Comparison of ENCODE assay signal across 18 cellular contexts in the genomic region with DNA sequence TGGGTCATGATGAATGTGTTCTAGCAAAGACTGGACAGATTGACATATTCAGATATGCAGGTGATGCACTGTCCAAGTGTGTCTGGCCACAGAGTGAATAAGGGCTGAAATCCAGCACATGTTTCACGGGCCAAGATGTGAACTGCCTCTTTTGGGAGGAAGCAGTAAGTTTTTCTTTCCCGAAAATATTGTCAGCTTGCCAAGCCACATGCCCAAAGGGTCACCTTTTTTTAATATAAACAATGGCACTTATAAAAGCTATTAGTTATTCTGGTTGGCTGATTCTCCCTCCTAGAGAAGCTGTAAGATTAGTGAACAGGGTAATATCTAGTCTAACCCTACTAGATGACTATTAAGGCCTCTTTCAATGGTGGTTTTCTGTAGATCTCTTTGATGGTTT. TPM values are rescaled to one million over a fixed set of nuclear protein-coding genes. Genes with fewer than 3 reads are reported as not detected.
DNase-seq lines count a peak whose midpoint lies in the region; ATAC-seq and TF ChIP-seq lines count a peak whose summit lies in the region.
"Had no signal": no experiment of that assay in that cellular context is flagged by ENCODE, and none has a peak within 500 bp of the region (broad histone marks: within the 10 kb centered on the region; RNA-seq: fewer than 3 reads in every experiment).

No MANE protein-coding gene starts in this region.

- H3K36me3 Mint-ChIP-seq in neural crest cell (ENCODE audit: low read depth) = no peaks in the 10 kb centered on the region
- no peaks in the 10 kb centered on the region for H3K36me3 Mint-ChIP-seq in glutamatergic neuron (ENCODE audit: unreplicated experiment)
- H3K36me3 Mint-ChIP-seq: CD4-positive, alpha-beta memory T cell had no signal

- H3K9me3 Mint-ChIP-seq in neural crest cell (peaks cover under 1% of the 10 kb centered on the region), glutamatergic neuron (ENCODE audit: unreplicated experiment) (peaks cover 1% of the 10 kb centered on the region)

- H3K36me3 ChIP-seq in right atrium auricular region = no peaks in the 10 kb centered on the region
- no peaks in the 10 kb centered on the region for H3K36me3 ChIP-seq in esophagus muscularis mucosa
- H3K36me3 ChIP-seq: BE2C had no signal

- no peak for TF ChIP-seq CTCF in right atrium auricular region (IDR thresholded peaks at IDR 0.05)
- no peak for TF ChIP-seq CTCF in coronary artery (IDR thresholded peaks at IDR 0.05)
- no peak for TF ChIP-seq CTCF in neural crest cell (conservative IDR thresholded peaks at IDR 0.05)
- TF ChIP-seq CTCF in glutamatergic neuron (IDR thresholded peaks at IDR 0.05; ENCODE audit: partially characterized antibody, unreplicated experiment) = no peak
- no peak for TF ChIP-seq CTCF in esophagus muscularis mucosa (IDR thresholded peaks at IDR 0.05)

- H3K27me3 Mint-ChIP-seq in neural crest cell (ENCODE audit: low read depth) (peaks cover 29% of the 10 kb centered on the region), glutamatergic neuron (ENCODE audit: unreplicated experiment) (peaks cover 7% of the 10 kb centered on the region)

- no peak for TF ChIP-seq POLR2A in esophagus muscularis mucosa (IDR thresholded peaks at IDR 0.05; ENCODE audit: low read depth)

- H3K4me3 Mint-ChIP-seq in neural crest cell (peak overlapping the region; percentile 24), glutamatergic neuron (ENCODE audit: unreplicated experiment) (no peak overlapping the region)
- H3K4me3 Mint-ChIP-seq: CD4-positive, alpha-beta memory T cell had no signal

- DNase-seq in right atrium auricular region (ENCODE audit: low spot score) = no peak
- DNase-seq in cardiac septum (ENCODE audit: low spot score) = no peak
- DNase-seq in coronary artery (ENCODE audit: low spot score) = no peak
- DNase-seq in neural crest cell (ENCODE audit: low read depth, low spot score) = no peak
- no peak for DNase-seq in glutamatergic neuron
- DNase-seq in esophagus muscularis mucosa (ENCODE audit: extremely low spot score) = no peak
- DNase-seq: 8988T; CD4-positive, alpha-beta memory T cell; DMS53; NCI-H1417 treated with DMSO at 0.1 percent for 48 hours; NCI-H1930; NCI-H226; NCI-H524; NCI-H82; SHP77 had no signal

- peaks cover 0 to 15% of the 10 kb centered on the region in 2 donors for H3K4me1 ChIP-seq in right atrium auricular region
- H3K4me1 ChIP-seq in esophagus muscularis mucosa = peaks cover 0 to 14% (median 10%) of the 10 kb centered on the region in 4 donors

- WGBS in esophagus muscularis mucosa = 27% methylated on average over 2 of the region's 2 CpGs

- H3K4me3 ChIP-seq in right atrium auricular region = no peak overlapping the region
- no peak overlapping the region for H3K4me3 ChIP-seq in coronary artery
- no peak overlapping the region for H3K4me3 ChIP-seq in esophagus muscularis mucosa

- ATAC-seq in HG02884 (IDR thresholded peaks at IDR 0.05; ENCODE audit: unreplicated experiment) (no peak), HG03469 (IDR thresholded peaks at IDR 0.05; ENCODE audit: unreplicated experiment) (no peak)

- intact Hi-C loops in cardiac septum (cut with DNase I) = no loop called here
- intact Hi-C loops in esophagus muscularis mucosa (cut with DNase I) = no loop called here

- no peaks in the 10 kb centered on the region for H3K9me3 ChIP-seq in right atrium auricular region
- H3K9me3 ChIP-seq in esophagus muscularis mucosa = no peaks in the 10 kb centered on the region
- H3K9me3 ChIP-seq: BE2C had no signal

- no peaks in the 10 kb centered on the region for H3K4me1 Mint-ChIP-seq in neural crest cell
- H3K4me1 Mint-ChIP-seq in glutamatergic neuron (ENCODE audit: low read depth, unreplicated experiment) = no peaks in the 10 kb centered on the region

- TF ChIP-seq EP300 in esophagus muscularis mucosa (IDR thresholded peaks at IDR 0.05) = no peak

- H3K27me3 ChIP-seq in right atrium auricular region (no peaks in the 10 kb centered on the region), esophagus muscularis mucosa (peaks cover 0 to 36% (median 5%) of the 10 kb centered on the region in 4 donors)
- H3K27me3 ChIP-seq: BE2C had no signal

- peak overlapping the region; percentile 94 to 97 for H3K27ac ChIP-seq in right atrium auricular region
- H3K27ac ChIP-seq in coronary artery = peak overlapping the region; percentile 94
- H3K27ac ChIP-seq in esophagus muscularis mucosa (replicated peaks in 1 of 4) = no peak overlapping the region

- H3K27ac Mint-ChIP-seq in neural crest cell (ENCODE audit: unreplicated experiment) = no peak overlapping the region
- H3K27ac Mint-ChIP-seq in glutamatergic neuron (ENCODE audit: unreplicated experiment) = no peak overlapping the region
- H3K27ac Mint-ChIP-seq: CD4-positive, alpha-beta memory T cell had no signal

RNA-seq across cellular contexts. Expression of gene EDNRA, which starts 1.5 kb away (rescaled TPM):
- total RNA-seq in right atrium auricular region (10 to 100 TPM; 64.8 to 72.7 TPM), cardiac septum (15.4 TPM), neural crest cell (5.8 and 6.9 TPM in 2 replicates), glutamatergic neuron (ENCODE audit: unreplicated experiment) (not detected), esophagus muscularis mucosa (1 to 10 TPM in 3 of 4 donors, under 1 TPM in 1; 0.83 to 8.0 (median 3.9) TPM)
- total RNA-seq: CD4-positive, alpha-beta memory T cell had no signal

Comparison
In these comparisons a context has a peak if more than half of its experiments do, and no peak if none do; other contexts are left out.
1. H3K27ac ChIP-seq: peak in right atrium auricular region (2 of 2) and coronary artery (2 of 2); none in esophagus muscularis mucosa (0 of 4).